14 cellular contexts compared by ENCODE assay signal in genomic region chr3:158846803-158847465, GRCh38.
DNase-seq lines count a peak whose midpoint lies in the region; ATAC-seq lines count a peak whose summit lies in the region.
"Had no signal": no experiment of that assay in that cellular context is flagged by ENCODE, and none has a peak within 500 bp of the region (broad histone marks: within the 10 kb centered on the region; RNA-seq: fewer than 3 reads in every experiment).

No MANE protein-coding gene starts in this region.

- H3K9ac ChIP-seq in adipocyte (ENCODE audit: low read length), result no peak overlapping the region

- peak; percentile 97 for ATAC-seq in GM18858 (IDR thresholded peaks at IDR 0.05; ENCODE audit: unreplicated experiment)
- peak; percentile 90 for ATAC-seq in GM21447 (IDR thresholded peaks at IDR 0.05; ENCODE audit: unreplicated experiment)
- peak; percentile 86 for ATAC-seq in HG03097 (IDR thresholded peaks at IDR 0.05; ENCODE audit: low FRiP score, unreplicated experiment)
- ATAC-seq in effector memory CD8-positive, alpha-beta T cell (replicated peaks), result no peak

- H3K36me3 ChIP-seq in adipocyte (ENCODE audit: control insufficient read depth, insufficient read depth, low read length, severe bottlenecking), result no peaks in the 10 kb centered on the region
- H3K36me3 ChIP-seq: adrenal gland, uterus had no signal

- no peaks in the 10 kb centered on the region for H3K9me3 Mint-ChIP-seq in effector memory CD8-positive, alpha-beta T cell
- H3K9me3 Mint-ChIP-seq: activated B cell treated with CpG ODN at 0.5 μM for 24 hours had no signal

- no peaks in the 10 kb centered on the region for H3K4me1 ChIP-seq in adipocyte (ENCODE audit: control insufficient read depth, insufficient read depth, low read length)
- H3K4me1 ChIP-seq: adrenal gland, uterus had no signal

- no peaks in the 10 kb centered on the region for H3K36me3 Mint-ChIP-seq in effector memory CD8-positive, alpha-beta T cell (ENCODE audit: insufficient read depth)

- no peak overlapping the region for H3K27ac Mint-ChIP-seq in effector memory CD8-positive, alpha-beta T cell
- H3K27ac Mint-ChIP-seq: activated B cell treated with CpG ODN at 0.5 μM for 24 hours had no signal

- no peaks in the 10 kb centered on the region for H3K27me3 ChIP-seq in adipocyte (replicated peaks; ENCODE audit: control insufficient read depth, insufficient read depth, low read length)
- H3K27me3 ChIP-seq: adrenal gland, uterus had no signal

- no peak overlapping the region for H3K4me3 Mint-ChIP-seq in effector memory CD8-positive, alpha-beta T cell
- H3K4me3 Mint-ChIP-seq: activated B cell treated with CpG ODN at 0.5 μM for 24 hours had no signal

- no peaks in the 10 kb centered on the region for H3K4me1 Mint-ChIP-seq in effector memory CD8-positive, alpha-beta T cell (ENCODE audit: low read depth in 2 of 2)

- H3K4me3 ChIP-seq in adipocyte (ENCODE audit: low read length), result no peak overlapping the region
- H3K4me3 ChIP-seq: adrenal gland, uterus had no signal

- H3K9me3 ChIP-seq in adipocyte (ENCODE audit: control insufficient read depth, low read length), result no peaks in the 10 kb centered on the region
- H3K9me3 ChIP-seq: adrenal gland, uterus had no signal

- peak; percentile 13 for DNase-seq in adipocyte (ENCODE audit: low read depth)
- no peak for DNase-seq in effector memory CD8-positive, alpha-beta T cell
- no peak for DNase-seq in GM19240 (ENCODE audit: insufficient read length, low spot score)
- DNase-seq in COLO829 (ENCODE audit: low spot score), result no peak
- no peak for DNase-seq in DMS 273 treated with DMSO at 0.1 percent for 48 hours (lab: John Stamatoyannopoulos, UW)
- DNase-seq: activated B cell treated with CpG ODN at 0.5 μM for 24 hours, adrenal gland, kidney, nucleus accumbens, RPMI8226, uterus had no signal

- peaks cover 0 to 19% of the 10 kb centered on the region in 2 donors for H3K27me3 Mint-ChIP-seq in effector memory CD8-positive, alpha-beta T cell
- H3K27me3 Mint-ChIP-seq: activated B cell treated with CpG ODN at 0.5 μM for 24 hours had no signal
